In the genomic region with DNA sequence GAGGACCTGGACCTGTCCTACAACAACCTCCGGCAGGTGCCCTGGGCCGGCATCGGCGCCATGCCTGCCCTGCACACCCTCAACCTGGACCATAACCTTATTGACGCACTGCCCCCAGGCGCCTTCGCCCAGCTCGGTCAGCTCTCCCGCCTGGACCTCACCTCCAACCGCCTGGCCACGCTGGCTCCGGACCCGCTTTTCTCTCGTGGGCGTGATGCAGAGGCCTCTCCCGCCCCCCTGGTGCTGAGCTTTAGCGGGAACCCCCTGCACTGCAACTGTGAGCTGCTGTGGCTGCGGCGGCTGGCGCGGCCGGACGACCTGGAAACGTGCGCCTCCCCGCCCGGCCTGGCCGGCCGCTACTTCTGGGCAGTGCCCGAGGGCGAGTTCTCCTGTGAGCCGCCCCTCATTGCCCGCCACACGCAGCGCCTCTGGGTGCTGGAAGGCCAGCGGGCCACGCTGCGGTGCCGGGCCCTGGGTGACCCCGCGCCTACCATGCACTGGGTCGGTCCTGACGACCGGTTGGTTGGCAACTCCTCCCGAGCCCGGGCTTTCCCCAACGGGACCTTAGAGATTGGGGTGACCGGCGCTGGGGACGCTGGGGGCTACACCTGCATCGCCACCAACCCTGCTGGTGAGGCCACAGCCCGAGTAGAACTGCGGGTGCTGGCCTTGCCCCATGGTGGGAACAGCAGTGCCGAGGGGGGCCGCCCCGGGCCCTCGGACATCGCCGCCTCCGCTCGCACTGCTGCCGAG, we compare ENCODE assay signal across 15 cellular contexts. TPM values are rescaled to one million over a fixed set of nuclear protein-coding genes. Genes with fewer than 3 reads are reported as not detected.
DNase-seq lines count a peak whose midpoint lies in the region; ATAC-seq, FAIRE-seq and TF ChIP-seq lines count a peak whose summit lies in the region.
"Had no signal": no experiment of that assay in that cellular context is flagged by ENCODE, and none has a peak within 500 bp of the region (broad histone marks: within the 10 kb centered on the region; RNA-seq: fewer than 3 reads in every experiment).

No MANE protein-coding gene starts in this region.

- ATAC-seq in left ventricle myocardium superior (no peak), WTC11 (no peak), HG02870 (IDR thresholded peaks at IDR 0.05; ENCODE audit: unreplicated experiment) (no peak)
- ATAC-seq in stimulated activated naive CD8-positive, alpha-beta T cell treated with anti-CD3 and anti-CD28 coated beads, Interleukin-15, amount 100 ng/mL, for 72 hours = no peak
- ATAC-seq: gastrocnemius medialis, left lung had no signal

- CTCF ChIA-PET in WTC11 (lab: Charles Lee) = interaction anchor here (1.0 to 1.6 kb wide), 4 partner anchors 13 to 118 kb away, joined by 3 to 8 read pairs (median 4); no protein-coding TSS in a partner anchor

- POLR2A ChIA-PET in WTC11 (lab: Charles Lee) = interaction anchor here (2.6 kb wide), 1 partner anchor 16 kb away, joined by 17 read pairs; a partner anchor contains a TSS

- TF ChIP-seq CTCF in left ventricle myocardium inferior (IDR thresholded peaks at IDR 0.05; ENCODE audit: borderline replicate concordance) (no peak), WTC11 (IDR thresholded peaks at IDR 0.05) (no peak), kidney (IDR thresholded peaks at IDR 0.05; ENCODE audit: borderline replicate concordance, extremely low read depth, insufficient read depth) (no peak), adrenal gland (IDR thresholded peaks at IDR 0.05) (no peak)

- H3K27me3 ChIP-seq in left ventricle myocardium inferior (ENCODE audit: low read depth) (no peaks in the 10 kb centered on the region), adrenal gland (no peaks in the 10 kb centered on the region)
- H3K27me3 ChIP-seq: gastrocnemius medialis, left lung, upper lobe of left lung had no signal

- intact Hi-C loops in left ventricle myocardium superior (cut with micrococcal nuclease) = no loop called here
- intact Hi-C loops in left ventricle myocardium inferior (cut with micrococcal nuclease) = no loop called here
- intact Hi-C loops in kidney (cut with DNase I) = no loop called here
- intact Hi-C loops in adrenal gland (cut with DNase I) = no loop called here

- H3K4me3 Mint-ChIP-seq in WTC11 = peak overlapping the region; percentile 73
- peak overlapping the region; percentile 80 to 88 for H3K4me3 Mint-ChIP-seq in stimulated activated naive CD8-positive, alpha-beta T cell treated with anti-CD3 and anti-CD28 coated beads, Interleukin-15, amount 100 ng/mL, for 72 hours

- H3K9me3 ChIP-seq in left ventricle myocardium inferior (replicated peaks) (no peaks in the 10 kb centered on the region), kidney (ENCODE audit: control insufficient read depth in 1 of 2, low read length in 2 of 2) (no peaks in the 10 kb centered on the region), adrenal gland (replicated peaks in 1 of 3) (no peaks in the 10 kb centered on the region)
- H3K9me3 ChIP-seq: gastrocnemius medialis, left lung, upper lobe of left lung had no signal

- H3K36me3 Mint-ChIP-seq in WTC11 = no peaks in the 10 kb centered on the region

- TF ChIP-seq POLR2A in adrenal gland (IDR thresholded peaks at IDR 0.05) = no peak

- peak; percentile 35 for DNase-seq in left ventricle myocardium superior
- DNase-seq in left ventricle myocardium inferior = no peak
- DNase-seq in WTC11 (ENCODE audit: low spot score) = peak; percentile 9
- DNase-seq in kidney = peak; percentile 80
- DNase-seq in stimulated activated naive CD8-positive, alpha-beta T cell treated with anti-CD3 and anti-CD28 coated beads, Interleukin-15, amount 100 ng/mL, for 72 hours = no peak
- no peak for DNase-seq in adrenal gland
- no peak for DNase-seq in stimulated activated CD4-positive, alpha-beta T cell treated with anti-CD3 and anti-CD28 coated beads, Interleukin-2, amount 100 ng/mL, for 24 hours
- DNase-seq: activated naive CD4-positive, alpha-beta T cell; gastrocnemius medialis; KG1; NCI-H2081; OCI-M1 had no signal

- H3K27ac Mint-ChIP-seq in WTC11 = no peak overlapping the region
- H3K27ac Mint-ChIP-seq in stimulated activated naive CD8-positive, alpha-beta T cell treated with anti-CD3 and anti-CD28 coated beads, Interleukin-15, amount 100 ng/mL, for 72 hours = no peak overlapping the region

- H3K36me3 ChIP-seq in left ventricle myocardium inferior (peaks cover 3% of the 10 kb centered on the region), kidney (ENCODE audit: control insufficient read depth in 1 of 2, insufficient read depth in 2 of 2, low read length in 2 of 2) (no peaks in the 10 kb centered on the region), adrenal gland (replicated peaks in 1 of 2) (no peaks in the 10 kb centered on the region)
- H3K36me3 ChIP-seq: gastrocnemius medialis had no signal

- H3K4me1 ChIP-seq in left ventricle myocardium inferior (peaks cover 15% of the 10 kb centered on the region), kidney (ENCODE audit: control insufficient read depth in 1 of 2, insufficient read depth in 1 of 2, low read depth in 1 of 2, low read length in 2 of 2) (peaks cover 0 to 5% of the 10 kb centered on the region in 2 donors), adrenal gland (replicated peaks in 1 of 2) (peaks cover 6% of the 10 kb centered on the region in 2 donors)

- WGBS in adrenal gland, 4 donors = 96 to 98% (median 97%) methylated on average over 40 to 62 of the region's 62 CpGs

- no peak overlapping the region for H3K9ac ChIP-seq in kidney (ENCODE audit: low read length in 2 of 2)

- no peak overlapping the region for H3K27ac ChIP-seq in left ventricle myocardium inferior (replicated peaks)
- no peak overlapping the region for H3K27ac ChIP-seq in kidney (ENCODE audit: low read depth in 2 of 2, low read length in 2 of 2)
- H3K27ac ChIP-seq in adrenal gland = no peak overlapping the region
- H3K27ac ChIP-seq: left lung had no signal

- H3K27me3 Mint-ChIP-seq in WTC11 (ENCODE audit: low read depth) = no peaks in the 10 kb centered on the region
- no peaks in the 10 kb centered on the region for H3K27me3 Mint-ChIP-seq in stimulated activated naive CD8-positive, alpha-beta T cell treated with anti-CD3 and anti-CD28 coated beads, Interleukin-15, amount 100 ng/mL, for 72 hours

- peaks cover 13% of the 10 kb centered on the region for H3K4me1 Mint-ChIP-seq in WTC11
- peaks cover 17% of the 10 kb centered on the region for H3K4me1 Mint-ChIP-seq in stimulated activated naive CD8-positive, alpha-beta T cell treated with anti-CD3 and anti-CD28 coated beads, Interleukin-15, amount 100 ng/mL, for 72 hours

- H3K4me3 ChIP-seq in left ventricle myocardium inferior = no peak overlapping the region
- H3K4me3 ChIP-seq in kidney (ENCODE audit: low read length in 2 of 2) = no peak overlapping the region
- no peak overlapping the region for H3K4me3 ChIP-seq in adrenal gland

- no peaks in the 10 kb centered on the region for H3K9me3 Mint-ChIP-seq in WTC11
- no peaks in the 10 kb centered on the region for H3K9me3 Mint-ChIP-seq in stimulated activated naive CD8-positive, alpha-beta T cell treated with anti-CD3 and anti-CD28 coated beads, Interleukin-15, amount 100 ng/mL, for 72 hours

- no peak for FAIRE-seq in kidney (lab: Jason Lieb, UNC)

TF ChIP-seq in WTC11, 78 proteins besides CTCF, POLR2A, EP300 and RAD21 (continues in another document):
- TF ChIP-seq EMX1 (CRISPR knock-in tag; IDR thresholded peaks at IDR 0.05) (no peak), NR2C2 (CRISPR knock-in tag; IDR thresholded peaks at IDR 0.05) (no peak), ATF1 (CRISPR knock-in tag; IDR thresholded peaks at IDR 0.05) (no peak), ZBTB21 (CRISPR knock-in tag; IDR thresholded peaks at IDR 0.05; ENCODE audit: borderline replicate concordance) (no peak)
- TF ChIP-seq, protein P1, sequence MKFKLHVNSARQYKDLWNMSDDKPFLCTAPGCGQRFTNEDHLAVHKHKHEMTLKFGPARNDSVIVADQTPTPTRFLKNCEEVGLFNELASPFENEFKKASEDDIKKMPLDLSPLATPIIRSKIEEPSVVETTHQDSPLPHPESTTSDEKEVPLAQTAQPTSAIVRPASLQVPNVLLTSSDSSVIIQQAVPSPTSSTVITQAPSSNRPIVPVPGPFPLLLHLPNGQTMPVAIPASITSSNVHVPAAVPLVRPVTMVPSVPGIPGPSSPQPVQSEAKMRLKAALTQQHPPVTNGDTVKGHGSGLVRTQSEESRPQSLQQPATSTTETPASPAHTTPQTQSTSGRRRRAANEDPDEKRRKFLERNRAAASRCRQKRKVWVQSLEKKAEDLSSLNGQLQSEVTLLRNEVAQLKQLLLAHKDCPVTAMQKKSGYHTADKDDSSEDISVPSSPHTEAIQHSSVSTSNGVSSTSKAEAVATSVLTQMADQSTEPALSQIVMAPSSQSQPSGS (CRISPR knock-in tag; IDR thresholded peaks at IDR 0.05; ENCODE audit: borderline replicate concordance, low read depth) = no peak
- TF ChIP-seq, protein P2, sequence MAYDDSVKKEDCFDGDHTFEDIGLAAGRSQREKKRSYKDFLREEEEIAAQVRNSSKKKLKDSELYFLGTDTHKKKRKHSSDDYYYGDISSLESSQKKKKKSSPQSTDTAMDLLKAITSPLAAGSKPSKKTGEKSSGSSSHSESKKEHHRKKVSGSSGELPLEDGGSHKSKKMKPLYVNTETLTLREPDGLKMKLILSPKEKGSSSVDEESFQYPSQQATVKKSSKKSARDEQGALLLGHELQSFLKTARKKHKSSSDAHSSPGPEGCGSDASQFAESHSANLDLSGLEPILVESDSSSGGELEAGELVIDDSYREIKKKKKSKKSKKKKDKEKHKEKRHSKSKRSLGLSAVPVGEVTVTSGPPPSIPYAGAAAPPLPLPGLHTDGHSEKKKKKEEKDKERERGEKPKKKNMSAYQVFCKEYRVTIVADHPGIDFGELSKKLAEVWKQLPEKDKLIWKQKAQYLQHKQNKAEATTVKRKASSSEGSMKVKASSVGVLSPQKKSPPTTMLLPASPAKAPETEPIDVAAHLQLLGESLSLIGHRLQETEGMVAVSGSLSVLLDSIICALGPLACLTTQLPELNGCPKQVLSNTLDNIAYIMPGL (CRISPR knock-in tag; IDR thresholded peaks at IDR 0.05) = no peak

RNA-seq across cellular contexts. Expression of a gene that starts 1.5 kb away (rescaled TPM):
- total RNA-seq in left ventricle myocardium superior (17.2 TPM), left ventricle myocardium inferior (13.5 TPM), WTC11 (2021) (62.7 to 70.3 TPM (median 68.0 TPM) in 3 replicates), kidney (22.3 TPM), adrenal gland (10 to 100 TPM in 7 of 8 donors, 1 to 10 TPM in 1; 9.4 to 25.6 (median 17.0) TPM)
- polyA plus RNA-seq in kidney (ENCODE audit: insufficient read depth, low read depth, low replicate concordance) (6.8 TPM), adrenal gland (10 to 100 TPM in 2 of 3 donors, under 1 TPM in 1; 0.24 to 74.3 (median 17.1) TPM)

RNA-seq across cellular contexts. Expression of a gene that starts 15.1 kb away (rescaled TPM):
- total RNA-seq in left ventricle myocardium superior (6.5 TPM), left ventricle myocardium inferior (5.1 TPM), WTC11 (2021) (34.5 to 36.9 TPM (median 34.6 TPM) in 3 replicates), kidney (22.3 TPM), adrenal gland (10 to 100 TPM; 12.5 to 24.8 (median 19.4) TPM)
- polyA plus RNA-seq in kidney (ENCODE audit: insufficient read depth, low read depth, low replicate concordance) (13.8 TPM), adrenal gland (10 to 100 TPM in 2 of 3 donors, 1 to 10 TPM in 1; 5.2 to 19.5 (median 16.5) TPM)

Comparison
In these comparisons a context has a peak if more than half of its experiments do, and no peak if none do; other contexts are left out.
1. DNase-seq: peak in left ventricle myocardium superior (single experiment), WTC11 (single experiment) and kidney (single experiment); none in left ventricle myocardium inferior (single experiment), stimulated activated naive CD8-positive, alpha-beta T cell treated with anti-CD3 and anti-CD28 coated beads, Interleukin-15, amount 100 ng/mL, for 72 hours (0 of 2), adrenal gland (0 of 7) and stimulated activated CD4-positive, alpha-beta T cell treated with anti-CD3 and anti-CD28 coated beads, Interleukin-2, amount 100 ng/mL, for 24 hours (0 of 2).